ENCODE assay signal across 15 cellular contexts in the genomic region with DNA sequence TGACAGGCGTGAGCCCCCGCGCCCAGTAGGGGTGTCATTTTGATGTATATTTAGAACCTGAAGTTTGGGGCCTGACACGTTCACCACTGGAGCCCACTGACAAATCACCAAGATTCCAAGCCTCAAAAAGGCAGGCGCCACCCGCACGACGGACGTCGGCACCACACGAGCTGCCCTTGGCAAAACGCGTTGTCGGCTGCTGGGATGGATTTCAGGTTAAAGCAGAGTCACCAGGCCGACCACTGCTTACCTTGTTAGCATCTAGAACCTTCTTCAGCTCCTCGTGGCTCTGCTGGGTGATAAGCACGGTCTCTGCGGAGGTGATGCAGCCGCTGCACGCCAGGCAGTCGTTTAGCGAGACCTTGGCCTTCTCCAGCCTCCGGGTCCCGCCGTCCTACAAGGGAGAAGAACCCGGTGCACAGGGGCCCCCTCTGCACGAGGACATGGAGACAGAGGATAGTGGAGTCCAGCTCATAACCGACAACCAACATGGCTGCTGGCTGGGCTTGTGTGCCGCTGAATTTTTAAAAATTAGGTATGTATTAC.
"Had no signal": no experiment of that assay in that cellular context is flagged by ENCODE, and none has a peak within 500 bp of the region (broad histone marks: within the 10 kb centered on the region; RNA-seq: fewer than 3 reads in every experiment).

No MANE protein-coding gene starts in this region.

- H3K27ac ChIP-seq: brain microvascular endothelial cell, gastroesophageal sphincter, left lung, thyroid gland, uterus had no signal

- H3K27me3 ChIP-seq: brain microvascular endothelial cell, thyroid gland, uterus had no signal

- ATAC-seq: gastroesophageal sphincter, left lung had no signal

- DNase-seq: activated CD4-positive, alpha-beta T cell treated with anti-CD3 and anti-CD28 coated beads for 36 hours; activated effector memory CD4-positive, alpha-beta T cell treated with anti-CD3 and anti-CD28 coated beads, Interleukin-2, amount 50 U/mL, for 16 hours; activated T-cell treated with anti-CD3 and anti-CD28 coated beads for 4 hours; amygdala; brain microvascular endothelial cell; islet precursor cell; stimulated activated CD4-positive, alpha-beta T cell treated with anti-CD3 and anti-CD28 coated beads, Interleukin-15, amount 100 ng/mL, for 24 hours; T1000; thyroid gland; uterus had no signal

- H3K27me3 Mint-ChIP-seq: activated CD4-positive, alpha-beta T cell treated with anti-CD3 and anti-CD28 coated beads for 36 hours; activated naive CD8-positive, alpha-beta T cell; dendritic cell treated with granulocyte-macrophage colony-stimulating factor and Interleukin-4, amounts not matched to agents 40 ng/mL and 50 ng/mL, for 4 days had no signal

- H3K4me1 Mint-ChIP-seq: nephron had no signal

- H3K9me3 ChIP-seq: gastroesophageal sphincter, left lung, thyroid gland, uterus had no signal

- H3K9me3 Mint-ChIP-seq: dendritic cell treated with granulocyte-macrophage colony-stimulating factor and Interleukin-4, amounts not matched to agents 40 ng/mL and 50 ng/mL, for 4 days; nephron had no signal

- H3K36me3 ChIP-seq: uterus had no signal

- H3K4me3 ChIP-seq: gastroesophageal sphincter, left lung, thyroid gland, uterus had no signal

- H3K27ac Mint-ChIP-seq: activated naive CD8-positive, alpha-beta T cell; dendritic cell treated with granulocyte-macrophage colony-stimulating factor and Interleukin-4, amounts not matched to agents 40 ng/mL and 50 ng/mL, for 4 days had no signal

- H3K4me3 Mint-ChIP-seq: dendritic cell treated with granulocyte-macrophage colony-stimulating factor and Interleukin-4, amounts not matched to agents 40 ng/mL and 50 ng/mL, for 4 days had no signal
